ENCODE assay signal across 9 cellular contexts in genomic region chr11:74169736-74170458, GRCh38. TPM values are rescaled to one million over a fixed set of nuclear protein-coding genes. Genes with fewer than 3 reads are reported as not detected.
DNase-seq lines count a peak whose midpoint lies in the region; ATAC-seq, FAIRE-seq and TF ChIP-seq lines count a peak whose summit lies in the region.
"Had no signal": no experiment of that assay in that cellular context is flagged by ENCODE, and none has a peak within 500 bp of the region (broad histone marks: within the 10 kb centered on the region; RNA-seq: fewer than 3 reads in every experiment).

No MANE protein-coding gene starts in this region.

- H3K4me1 ChIP-seq in skeletal muscle tissue (ENCODE audit: control insufficient read depth in 3 of 3, insufficient read depth in 3 of 3, low read length in 3 of 3), result peaks cover 17 to 28% (median 24%) of the 10 kb centered on the region in 3 donors

- ATAC-seq in HG03432 (IDR thresholded peaks at IDR 0.05; ENCODE audit: unreplicated experiment), result no peak

- peak overlapping the region; percentile 91 for H3K27ac ChIP-seq in skeletal muscle tissue (ENCODE audit: low read depth, low read length)

- no peaks in the 10 kb centered on the region for H3K27me3 ChIP-seq in skeletal muscle tissue (ENCODE audit: control insufficient read depth in 3 of 3, insufficient read depth in 3 of 3, low read length in 3 of 3)

- H3K36me3 ChIP-seq in skeletal muscle tissue (ENCODE audit: control insufficient read depth in 3 of 3, insufficient read depth in 3 of 3, low read length in 3 of 3), result peaks cover 4 to 14% (median 4%) of the 10 kb centered on the region in 3 donors

- peak; percentile 26 for FAIRE-seq in GM19239 (lab: Jason Lieb, UNC)

- H3K4me3 ChIP-seq in fibroblast of villous mesenchyme (ENCODE audit: low read depth, low read length) (peak overlapping the region; percentile 96), skeletal muscle tissue (ENCODE audit: low read length in 3 of 3) (peak overlapping the region; percentile 79 to 96 (median 94))

- DNase-seq in GM19239 (ENCODE audit: insufficient read length, low spot score), result no peak
- peak; percentile 65 for DNase-seq in OCI-M1 (lab: John Stamatoyannopoulos, UW)
- DNase-seq in fibroblast of villous mesenchyme (ENCODE audit: low read depth), result no peak
- DNase-seq in T-helper 1 cell, result no peak
- no peak for DNase-seq in COLO668 (lab: John Stamatoyannopoulos, UW; ENCODE audit: unreplicated experiment)
- DNase-seq in stimulated activated CD8-positive, alpha-beta memory T cell treated with anti-CD3 and anti-CD28 coated beads, Interleukin-4, amount 100 ng/mL, for 48 hours, result no peak
- DNase-seq: left colon had no signal

- TF ChIP-seq CTCF in fibroblast of villous mesenchyme (IDR thresholded peaks at IDR 0.05; ENCODE audit: insufficient read depth, low read depth, low read length), result no peak

- no peaks in the 10 kb centered on the region for H3K9me3 ChIP-seq in skeletal muscle tissue (ENCODE audit: control insufficient read depth in 3 of 3, low read length in 3 of 3)

- peak overlapping the region; percentile 87 to 96 (median 91) for H3K9ac ChIP-seq in skeletal muscle tissue (ENCODE audit: low read depth in 1 of 3, low read length in 3 of 3)

RNA-seq across cellular contexts. Expression of gene C2CD3, which starts 0.9 kb away (rescaled TPM):
- 19.6 and 54.4 TPM in 2 replicates for total RNA-seq in fibroblast of villous mesenchyme
- total RNA-seq in skeletal muscle tissue, result 13.6 TPM

RNA-seq across cellular contexts. Expression of gene PPME1, which starts 1.2 kb away (rescaled TPM):
- total RNA-seq in fibroblast of villous mesenchyme (48.0 and 165 TPM in 2 replicates), skeletal muscle tissue (18.3 TPM)
